In genomic region chr16:77288222-77288621, GRCh38 we compare ENCODE assay signal across 11 cellular contexts.
DNase-seq lines count a peak whose midpoint lies in the region; ATAC-seq and TF ChIP-seq lines count a peak whose summit lies in the region.
"Had no signal": no experiment of that assay in that cellular context is flagged by ENCODE, and none has a peak within 500 bp of the region (broad histone marks: within the 10 kb centered on the region; RNA-seq: fewer than 3 reads in every experiment).

No MANE protein-coding gene starts in this region.

- no peak overlapping the region for H3K9ac ChIP-seq in fibroblast of lung (ENCODE audit: insufficient read depth, low read length)

- H3K27me3 ChIP-seq in fibroblast of lung (ENCODE audit: control insufficient read depth, insufficient read depth, low read length), result no peaks in the 10 kb centered on the region
- H3K27me3 ChIP-seq: cardiac muscle cell had no signal

- no peak overlapping the region for H3K4me3 ChIP-seq in fibroblast of lung (replicated peaks in 1 of 4; ENCODE audit: control extremely low read depth in 1 of 4, insufficient read depth in 1 of 4, low read depth in 3 of 4, low read length in 4 of 4)
- H3K4me3 ChIP-seq: cardiac muscle cell had no signal

- no peaks in the 10 kb centered on the region for H3K9me3 ChIP-seq in fibroblast of lung (ENCODE audit: control insufficient read depth, insufficient read depth, low read depth, low read length)

- H3K79me2 ChIP-seq in fibroblast of lung (ENCODE audit: control insufficient read depth, insufficient read depth, low read length), result no peaks in the 10 kb centered on the region

- DNase-seq in GM03348 (ENCODE audit: low spot score), result peak; percentile 78
- peak; percentile 69 for DNase-seq in RKO (ENCODE audit: low spot score)
- DNase-seq in fibroblast of lung (ENCODE audit: low read depth in 2 of 2), result peak; percentile 83 to 96
- DNase-seq in renal cortical epithelial cell (ENCODE audit: low read depth), result peak; percentile 83
- DNase-seq in NCI-H69 (lab: John Stamatoyannopoulos, UW), result no peak
- DNase-seq in KG1 (lab: John Stamatoyannopoulos, UW), result no peak
- DNase-seq: activated CD4-positive, alpha-beta T cell treated with anti-CD3 and anti-CD28 coated beads, Interleukin-2, amount 10 ng/mL, durations not matched to agents 24 days and 14 days; Calu3; T-helper 17 cell had no signal

- no peaks in the 10 kb centered on the region for H3K36me3 ChIP-seq in fibroblast of lung (ENCODE audit: control insufficient read depth, insufficient read depth, low read length)
- H3K36me3 ChIP-seq: cardiac muscle cell had no signal

- no peak overlapping the region for H2AFZ ChIP-seq in fibroblast of lung (ENCODE audit: low read length)

- H3K27ac ChIP-seq in fibroblast of lung (ENCODE audit: insufficient read depth, low read length), result peak overlapping the region; percentile 1
- H3K27ac ChIP-seq: cardiac muscle cell had no signal

- no peak for ATAC-seq in GM18861 (IDR thresholded peaks at IDR 0.05; ENCODE audit: unreplicated experiment)
- ATAC-seq: T-helper 17 cell had no signal

- H3K4me2 ChIP-seq in fibroblast of lung (ENCODE audit: extremely low read depth, insufficient read depth, low read length), result no peak overlapping the region

- H4K20me1 ChIP-seq in fibroblast of lung (ENCODE audit: control insufficient read depth, extremely low read depth, insufficient read depth, low read length), result no peaks in the 10 kb centered on the region

- no peak for TF ChIP-seq CTCF in fibroblast of lung (conservative IDR thresholded peaks at IDR 0.05 in 1 of 2, IDR thresholded peaks at IDR 0.05 in 1 of 2; ENCODE audit: low read depth in 1 of 2, low read length in 2 of 2)

- peaks cover 6% of the 10 kb centered on the region for H3K4me1 ChIP-seq in fibroblast of lung (ENCODE audit: control insufficient read depth, extremely low read depth, insufficient read depth, low read length)

Comparison
In these comparisons a context has a peak if more than half of its experiments do, and no peak if none do; other contexts are left out.
1. DNase-seq: peak in GM03348 (single experiment), RKO (single experiment), fibroblast of lung (2 of 2) and renal cortical epithelial cell (single experiment); none in NCI-H69 (single experiment) and KG1 (single experiment).